13 cellular contexts compared by ENCODE assay signal in the genomic region with DNA sequence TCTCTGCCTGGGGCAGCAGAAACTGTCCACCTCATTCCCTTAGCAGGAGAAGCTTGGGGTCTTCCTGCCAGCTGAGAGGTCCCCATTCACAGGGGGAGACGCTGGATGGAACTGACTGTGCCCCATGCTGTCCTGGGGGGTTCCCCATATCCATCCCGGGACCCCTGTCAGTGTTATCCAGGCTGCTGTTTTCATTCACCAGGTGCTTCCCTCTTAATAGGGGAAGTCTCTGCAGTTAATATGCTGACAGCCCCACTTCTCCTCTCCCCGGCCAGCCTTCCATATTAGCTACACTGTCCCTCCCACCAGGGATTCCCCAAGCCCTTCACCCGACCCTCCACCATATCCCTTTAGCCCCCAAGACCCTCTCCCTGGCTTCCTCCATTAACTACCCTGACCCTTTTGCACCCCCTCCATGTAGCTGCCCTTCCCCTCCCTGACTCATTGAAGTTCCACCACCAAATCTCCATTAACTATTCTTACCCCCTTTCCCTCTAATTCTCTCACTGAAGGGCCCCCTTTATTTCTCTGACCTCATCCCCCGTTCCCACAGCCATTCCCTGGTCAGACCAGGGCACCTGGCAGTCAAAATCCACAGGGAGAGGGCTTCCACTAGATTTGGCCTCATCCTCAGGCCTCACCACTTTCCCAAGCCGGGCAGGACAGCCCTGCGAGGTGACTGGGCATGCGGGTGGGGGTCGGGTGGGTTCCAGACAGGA.
DNase-seq lines count a peak whose midpoint lies in the region; ATAC-seq and TF ChIP-seq lines count a peak whose summit lies in the region.
"Had no signal": no experiment of that assay in that cellular context is flagged by ENCODE, and none has a peak within 500 bp of the region (broad histone marks: within the 10 kb centered on the region; RNA-seq: fewer than 3 reads in every experiment).

No MANE protein-coding gene starts in this region.

- H3K36me3 ChIP-seq in left ventricle myocardium inferior: no peaks in the 10 kb centered on the region
- no peaks in the 10 kb centered on the region for H3K36me3 ChIP-seq in heart left ventricle
- H3K36me3 ChIP-seq in urinary bladder (ENCODE audit: insufficient read depth): no peaks in the 10 kb centered on the region
- H3K36me3 ChIP-seq in tibial nerve: no peaks in the 10 kb centered on the region
- no peaks in the 10 kb centered on the region for H3K36me3 ChIP-seq in mucosa of descending colon (ENCODE audit: low read depth)

- H3K4me3 ChIP-seq in left ventricle myocardium inferior (peak overlapping the region; percentile 40), heart left ventricle (peak overlapping the region in 1 of 12 donors; percentile 8), urinary bladder (ENCODE audit: low read depth, low read length) (peak overlapping the region; percentile 28), tibial nerve (peak overlapping the region in 1 of 4 donors; percentile 24), mucosa of descending colon (no peak overlapping the region)

- H3K27me3 Mint-ChIP-seq in activated T-helper 1 cell treated with anti-CD3 and anti-CD28 coated beads, Interleukin-12 subunit alpha, Interleukin-12 subunit beta, Interleukin-2, Interleukin-4 antibody, amounts not matched to agents 30 ng/mL and 10 ng/mL and 1 ng/mL, durations not matched to agents 14 hours and 24 hours and 36 hours (ENCODE audit: insufficient read depth): peaks cover 59% of the 10 kb centered on the region
- peaks cover 53% of the 10 kb centered on the region for H3K27me3 Mint-ChIP-seq in memory B cell

- DNase-seq in left ventricle myocardium inferior (no peak), heart left ventricle (no peak), memory B cell (ENCODE audit: low spot score in 2 of 2) (no peak), tibial nerve (ENCODE audit: low spot score in 2 of 2) (no peak), mucosa of descending colon (no peak), NCI-H1105 treated with DMSO at 0.1 percent for 48 hours (lab: John Stamatoyannopoulos, UW) (no peak)
- no peak for DNase-seq in activated T-helper 1 cell treated with anti-CD3 and anti-CD28 coated beads, Interleukin-12 subunit alpha, Interleukin-12 subunit beta, Interleukin-2, Interleukin-4 antibody, amounts not matched to agents 30 ng/mL and 10 ng/mL and 1 ng/mL, durations not matched to agents 14 hours and 24 hours and 36 hours (ENCODE audit: low spot score)
- DNase-seq: AML-193; effector CD8-positive, alpha-beta T cell; mammary epithelial cell; NK-92 treated with Interleukin-12 subunit alpha and Interleukin-12 subunit beta, amount 100 ng/mL, for 24 hours had no signal

- H3K36me3 Mint-ChIP-seq in activated T-helper 1 cell treated with anti-CD3 and anti-CD28 coated beads, Interleukin-12 subunit alpha, Interleukin-12 subunit beta, Interleukin-2, Interleukin-4 antibody, amounts not matched to agents 30 ng/mL and 10 ng/mL and 1 ng/mL, durations not matched to agents 14 hours and 24 hours and 36 hours (ENCODE audit: low read depth): peaks cover 2% of the 10 kb centered on the region
- H3K36me3 Mint-ChIP-seq in memory B cell: peaks cover 6% of the 10 kb centered on the region

- H3K9me3 Mint-ChIP-seq in activated T-helper 1 cell treated with anti-CD3 and anti-CD28 coated beads, Interleukin-12 subunit alpha, Interleukin-12 subunit beta, Interleukin-2, Interleukin-4 antibody, amounts not matched to agents 30 ng/mL and 10 ng/mL and 1 ng/mL, durations not matched to agents 14 hours and 24 hours and 36 hours: no peaks in the 10 kb centered on the region
- peaks cover 5% of the 10 kb centered on the region for H3K9me3 Mint-ChIP-seq in memory B cell

- TF ChIP-seq CTCF in left ventricle myocardium inferior (IDR thresholded peaks at IDR 0.05; ENCODE audit: borderline replicate concordance) (no peak), heart left ventricle (IDR thresholded peaks at IDR 0.05) (no peak), tibial nerve (IDR thresholded peaks at IDR 0.05) (no peak), mucosa of descending colon (IDR thresholded peaks at IDR 0.05) (no peak)

- TF ChIP-seq POLR2A in heart left ventricle (IDR thresholded peaks at IDR 0.05): no peak
- no peak for TF ChIP-seq POLR2A in tibial nerve (IDR thresholded peaks at IDR 0.05)

- no peaks in the 10 kb centered on the region for H3K9me3 ChIP-seq in left ventricle myocardium inferior (replicated peaks)
- no peaks in the 10 kb centered on the region for H3K9me3 ChIP-seq in heart left ventricle
- H3K9me3 ChIP-seq in tibial nerve: peaks cover 0 to 1% (median 0%) of the 10 kb centered on the region in 4 donors
- no peaks in the 10 kb centered on the region for H3K9me3 ChIP-seq in mucosa of descending colon

- peaks cover 20% of the 10 kb centered on the region for H3K4me1 Mint-ChIP-seq in activated T-helper 1 cell treated with anti-CD3 and anti-CD28 coated beads, Interleukin-12 subunit alpha, Interleukin-12 subunit beta, Interleukin-2, Interleukin-4 antibody, amounts not matched to agents 30 ng/mL and 10 ng/mL and 1 ng/mL, durations not matched to agents 14 hours and 24 hours and 36 hours (ENCODE audit: low read depth)
- peaks cover 20% of the 10 kb centered on the region for H3K4me1 Mint-ChIP-seq in memory B cell

- peak overlapping the region; percentile 12 for H3K4me3 Mint-ChIP-seq in activated T-helper 1 cell treated with anti-CD3 and anti-CD28 coated beads, Interleukin-12 subunit alpha, Interleukin-12 subunit beta, Interleukin-2, Interleukin-4 antibody, amounts not matched to agents 30 ng/mL and 10 ng/mL and 1 ng/mL, durations not matched to agents 14 hours and 24 hours and 36 hours
- peak overlapping the region; percentile 48 for H3K4me3 Mint-ChIP-seq in memory B cell

- H3K27me3 ChIP-seq in left ventricle myocardium inferior (ENCODE audit: low read depth): peaks cover 90% of the 10 kb centered on the region
- H3K27me3 ChIP-seq in heart left ventricle: peaks cover 36 to 87% (median 66%) of the 10 kb centered on the region in 9 donors
- H3K27me3 ChIP-seq in tibial nerve: peaks cover 13 to 90% of the 10 kb centered on the region in 2 donors

- H3K27ac ChIP-seq in left ventricle myocardium inferior (replicated peaks) (no peak overlapping the region), heart left ventricle (no peak overlapping the region), urinary bladder (ENCODE audit: low read depth) (no peak overlapping the region), tibial nerve (no peak overlapping the region)

- ATAC-seq in heart left ventricle: no peak
- ATAC-seq in memory B cell (ENCODE audit: low read depth): no peak
- ATAC-seq in mucosa of descending colon: no peak
- ATAC-seq: sciatic nerve had no signal

- TF ChIP-seq EP300 in tibial nerve (IDR thresholded peaks at IDR 0.05): no peak

- peaks cover 25% of the 10 kb centered on the region for H3K4me1 ChIP-seq in left ventricle myocardium inferior
- H3K4me1 ChIP-seq in heart left ventricle: peaks cover 0 to 29% (median 6%) of the 10 kb centered on the region in 12 donors
- peaks cover 4% of the 10 kb centered on the region for H3K4me1 ChIP-seq in urinary bladder (ENCODE audit: insufficient read depth)
- peaks cover 0 to 37% (median 6%) of the 10 kb centered on the region in 4 donors for H3K4me1 ChIP-seq in tibial nerve
- no peaks in the 10 kb centered on the region for H3K4me1 ChIP-seq in mucosa of descending colon (ENCODE audit: low read depth)

- intact Hi-C loops in left ventricle myocardium inferior (cut with micrococcal nuclease) (no loop called here), heart left ventricle (cut with DNase I) (no loop called here), mucosa of descending colon (cut with DNase I, micrococcal nuclease) (no loop called here)
- intact Hi-C loops in activated T-helper 1 cell treated with anti-CD3 and anti-CD28 coated beads, Interleukin-12 subunit alpha, Interleukin-12 subunit beta, Interleukin-2, Interleukin-4 antibody, amounts not matched to agents 30 ng/mL and 10 ng/mL and 1 ng/mL, durations not matched to agents 14 hours and 24 hours and 36 hours (cut with micrococcal nuclease): loop anchor here (10.0 kb wide), 1 partner anchor 171 kb away; no protein-coding TSS in a partner anchor

- peak overlapping the region; percentile 20 for H3K27ac Mint-ChIP-seq in activated T-helper 1 cell treated with anti-CD3 and anti-CD28 coated beads, Interleukin-12 subunit alpha, Interleukin-12 subunit beta, Interleukin-2, Interleukin-4 antibody, amounts not matched to agents 30 ng/mL and 10 ng/mL and 1 ng/mL, durations not matched to agents 14 hours and 24 hours and 36 hours
- H3K27ac Mint-ChIP-seq in memory B cell: no peak overlapping the region

- WGBS in heart left ventricle, 4 donors: 6 to 9% (median 8%) methylated on average over 9 of the region's 9 CpGs
- WGBS in urinary bladder: 4% methylated on average over 9 of the region's 9 CpGs
- WGBS in tibial nerve, 2 donors: 6 to 10% methylated on average over 9 of the region's 9 CpGs
